1 cellular context compared by ENCODE assay signal in the genomic region with DNA sequence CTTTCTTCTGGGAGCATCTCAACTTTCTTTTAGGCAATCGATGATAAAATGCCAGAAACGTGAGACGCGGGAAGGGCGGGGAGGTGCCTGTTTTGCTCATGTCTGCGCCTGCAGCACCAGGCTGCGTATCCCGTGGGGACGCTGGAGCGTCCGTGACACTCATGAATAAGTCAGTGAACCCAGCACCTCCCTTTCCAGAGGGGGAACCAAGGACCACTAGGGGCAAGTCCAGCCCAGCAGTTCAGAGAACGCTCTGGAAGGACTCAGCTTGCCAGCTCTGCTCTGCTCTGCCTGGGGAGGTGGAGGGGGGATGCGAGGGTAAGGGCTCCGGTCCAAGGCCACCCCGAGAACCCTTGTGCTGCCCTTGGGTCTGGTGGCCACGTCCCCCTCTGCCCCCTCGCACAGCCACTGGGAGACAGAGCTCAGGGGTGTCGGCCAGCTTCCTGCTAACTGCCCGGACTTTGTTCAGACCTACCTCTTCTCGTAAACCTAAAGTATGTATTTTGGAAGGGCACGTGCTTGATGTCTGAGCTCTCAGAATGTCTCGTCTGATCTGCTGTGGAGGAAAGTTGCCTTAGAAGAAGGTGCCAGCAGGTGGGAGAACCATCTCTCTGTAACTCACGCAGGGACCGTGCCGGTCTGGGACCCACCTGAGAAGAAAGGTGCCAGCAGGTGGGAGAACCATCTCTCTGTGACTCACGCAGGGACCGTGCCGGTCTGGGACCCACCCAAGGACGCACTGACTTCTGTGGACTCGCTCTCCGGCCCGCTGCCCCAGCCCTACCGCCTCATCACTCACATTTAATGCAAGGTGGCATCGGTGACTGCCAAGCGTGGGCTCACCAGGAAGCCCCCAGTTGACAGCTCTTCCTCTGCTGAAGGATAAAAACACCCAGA.
TF ChIP-seq lines count a peak whose summit lies in the region.

No MANE protein-coding gene starts in this region.

TF ChIP-seq in HepG2, 621 proteins besides CTCF, POLR2A, EP300 and RAD21:
- TF ChIP-seq, protein P1, sequence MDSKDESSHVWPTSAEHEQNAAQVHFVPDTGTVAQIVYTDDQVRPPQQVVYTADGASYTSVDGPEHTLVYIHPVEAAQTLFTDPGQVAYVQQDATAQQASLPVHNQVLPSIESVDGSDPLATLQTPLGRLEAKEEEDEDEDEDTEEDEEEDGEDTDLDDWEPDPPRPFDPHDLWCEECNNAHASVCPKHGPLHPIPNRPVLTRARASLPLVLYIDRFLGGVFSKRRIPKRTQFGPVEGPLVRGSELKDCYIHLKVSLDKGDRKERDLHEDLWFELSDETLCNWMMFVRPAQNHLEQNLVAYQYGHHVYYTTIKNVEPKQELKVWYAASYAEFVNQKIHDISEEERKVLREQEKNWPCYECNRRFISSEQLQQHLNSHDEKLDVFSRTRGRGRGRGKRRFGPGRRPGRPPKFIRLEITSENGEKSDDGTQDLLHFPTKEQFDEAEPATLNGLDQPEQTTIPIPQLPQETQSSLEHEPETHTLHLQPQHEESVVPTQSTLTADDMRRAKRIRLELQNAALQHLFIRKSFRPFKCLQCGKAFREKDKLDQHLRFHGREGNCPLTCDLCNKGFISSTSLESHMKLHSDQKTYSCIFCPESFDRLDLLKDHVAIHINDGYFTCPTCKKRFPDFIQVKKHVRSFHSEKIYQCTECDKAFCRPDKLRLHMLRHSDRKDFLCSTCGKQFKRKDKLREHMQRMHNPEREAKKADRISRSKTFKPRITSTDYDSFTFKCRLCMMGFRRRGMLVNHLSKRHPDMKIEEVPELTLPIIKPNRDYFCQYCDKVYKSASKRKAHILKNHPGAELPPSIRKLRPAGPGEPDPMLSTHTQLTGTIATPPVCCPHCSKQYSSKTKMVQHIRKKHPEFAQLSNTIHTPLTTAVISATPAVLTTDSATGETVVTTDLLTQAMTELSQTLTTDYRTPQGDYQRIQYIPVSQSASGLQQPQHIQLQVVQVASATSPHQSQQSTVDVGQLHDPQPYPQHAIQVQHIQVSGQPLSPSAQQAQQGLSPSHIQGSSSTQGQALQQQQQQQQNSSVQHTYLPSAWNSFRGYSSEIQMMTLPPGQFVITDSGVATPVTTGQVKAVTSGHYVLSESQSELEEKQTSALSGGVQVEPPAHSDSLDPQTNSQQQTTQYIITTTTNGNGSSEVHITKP (CRISPR knock-in tag; IDR thresholded peaks at IDR 0.05; ENCODE audit: low read depth), result no peak
- TF ChIP-seq ZNF432 (CRISPR knock-in tag; IDR thresholded peaks at IDR 0.05; ENCODE audit: borderline replicate concordance) (no peak), HOXA5 (CRISPR knock-in tag; IDR thresholded peaks at IDR 0.05) (no peak), SNRNP70 (IDR thresholded peaks at IDR 0.05; ENCODE audit: low read depth, low read length) (no peak), ZNF292 (CRISPR knock-in tag; IDR thresholded peaks at IDR 0.05; ENCODE audit: borderline replicate concordance, low read depth) (no peak), ZIK1 (CRISPR knock-in tag; IDR thresholded peaks at IDR 0.05; ENCODE audit: borderline replicate concordance, low read depth) (no peak), ZNF33A (CRISPR knock-in tag; IDR thresholded peaks at IDR 0.05; ENCODE audit: borderline replicate concordance) (no peak), ZNF337 (CRISPR knock-in tag; IDR thresholded peaks at IDR 0.05; ENCODE audit: borderline replicate concordance, low read depth) (no peak), NR2F6 (IDR thresholded peaks at IDR 0.05) (no peak), NR2F6 (CRISPR knock-in tag; IDR thresholded peaks at IDR 0.05) (no peak), NFYC (CRISPR knock-in tag; IDR thresholded peaks at IDR 0.05) (no peak), CBX5 (CRISPR knock-in tag; IDR thresholded peaks at IDR 0.05; ENCODE audit: borderline replicate concordance) (no peak), ZNF768 (CRISPR knock-in tag; IDR thresholded peaks at IDR 0.05) (no peak), TBL1XR1 (IDR thresholded peaks at IDR 0.05; ENCODE audit: borderline replicate concordance, low read length, partially characterized antibody) (no peak), SRSF1 (optimal IDR thresholded peaks at IDR 0.05; ENCODE audit: low read depth, low read length) (no peak), ZNF629 (CRISPR knock-in tag; conservative IDR thresholded peaks at IDR 0.05) (no peak), ZNF274 (CRISPR knock-in tag; IDR thresholded peaks at IDR 0.05) (no peak)
- TF ChIP-seq, protein P2, sequence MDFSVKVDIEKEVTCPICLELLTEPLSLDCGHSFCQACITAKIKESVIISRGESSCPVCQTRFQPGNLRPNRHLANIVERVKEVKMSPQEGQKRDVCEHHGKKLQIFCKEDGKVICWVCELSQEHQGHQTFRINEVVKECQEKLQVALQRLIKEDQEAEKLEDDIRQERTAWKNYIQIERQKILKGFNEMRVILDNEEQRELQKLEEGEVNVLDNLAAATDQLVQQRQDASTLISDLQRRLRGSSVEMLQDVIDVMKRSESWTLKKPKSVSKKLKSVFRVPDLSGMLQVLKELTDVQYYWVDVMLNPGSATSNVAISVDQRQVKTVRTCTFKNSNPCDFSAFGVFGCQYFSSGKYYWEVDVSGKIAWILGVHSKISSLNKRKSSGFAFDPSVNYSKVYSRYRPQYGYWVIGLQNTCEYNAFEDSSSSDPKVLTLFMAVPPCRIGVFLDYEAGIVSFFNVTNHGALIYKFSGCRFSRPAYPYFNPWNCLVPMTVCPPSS (IDR thresholded peaks at IDR 0.05), result no peak
- TF ChIP-seq, protein P3, sequence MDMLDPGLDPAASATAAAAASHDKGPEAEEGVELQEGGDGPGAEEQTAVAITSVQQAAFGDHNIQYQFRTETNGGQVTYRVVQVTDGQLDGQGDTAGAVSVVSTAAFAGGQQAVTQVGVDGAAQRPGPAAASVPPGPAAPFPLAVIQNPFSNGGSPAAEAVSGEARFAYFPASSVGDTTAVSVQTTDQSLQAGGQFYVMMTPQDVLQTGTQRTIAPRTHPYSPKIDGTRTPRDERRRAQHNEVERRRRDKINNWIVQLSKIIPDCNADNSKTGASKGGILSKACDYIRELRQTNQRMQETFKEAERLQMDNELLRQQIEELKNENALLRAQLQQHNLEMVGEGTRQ (IDR thresholded peaks at IDR 0.05; ENCODE audit: low read depth, low read length), result no peak
- TF ChIP-seq, protein P3 (CRISPR knock-in tag; IDR thresholded peaks at IDR 0.05; ENCODE audit: borderline replicate concordance), result no peak
